In the genomic region with DNA sequence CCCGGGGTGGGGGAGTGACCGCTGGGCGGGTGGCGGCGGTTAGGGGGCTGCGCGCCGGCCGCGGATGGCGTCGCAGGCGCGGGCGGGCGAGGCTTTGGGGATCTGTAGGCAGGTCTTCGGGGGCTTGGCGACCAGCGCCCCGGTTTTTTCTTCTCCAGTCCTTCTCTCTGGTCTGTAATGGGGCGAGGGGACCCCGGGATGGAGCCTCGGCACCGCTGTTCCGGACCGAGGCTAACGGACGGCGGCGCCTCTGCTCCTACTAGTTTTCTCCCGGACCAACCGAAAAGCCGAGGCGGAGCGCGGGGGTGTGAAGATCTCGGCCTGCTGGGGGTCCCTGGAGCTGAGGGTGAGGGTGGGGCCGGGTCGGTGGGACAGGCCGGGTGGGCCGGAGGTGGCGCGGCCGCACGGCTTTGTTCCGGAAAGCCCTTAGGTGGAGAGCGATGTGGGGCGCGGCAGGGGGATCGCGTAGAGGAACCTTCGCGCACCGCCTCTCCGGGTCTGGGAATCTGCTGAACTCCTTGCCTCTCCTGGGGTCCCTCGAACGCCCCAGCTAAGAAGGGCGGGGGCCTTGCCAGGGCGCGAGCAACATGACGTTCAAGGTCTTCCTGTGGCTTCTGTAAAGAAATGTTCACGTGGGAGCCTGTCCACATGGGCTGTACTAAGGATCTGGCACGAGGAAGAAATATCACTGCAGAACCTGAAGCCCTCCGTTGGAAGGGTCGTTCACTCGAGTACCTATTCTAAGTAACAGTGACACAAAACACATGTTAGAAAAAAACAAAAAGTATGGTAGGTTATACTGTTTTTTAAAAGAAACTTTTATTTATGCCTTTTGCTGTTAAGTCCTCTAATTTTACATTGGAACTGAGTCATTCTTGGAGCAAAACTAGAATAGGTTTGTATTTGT, we compare ENCODE assay signal across 1 cellular context.
TF ChIP-seq lines count a peak whose summit lies in the region.

No MANE protein-coding gene starts in this region.

TF ChIP-seq in GM12878, 131 proteins besides CTCF, POLR2A, EP300 and RAD21 (continued from another document and continues in another):
- TF ChIP-seq, protein P1, sequence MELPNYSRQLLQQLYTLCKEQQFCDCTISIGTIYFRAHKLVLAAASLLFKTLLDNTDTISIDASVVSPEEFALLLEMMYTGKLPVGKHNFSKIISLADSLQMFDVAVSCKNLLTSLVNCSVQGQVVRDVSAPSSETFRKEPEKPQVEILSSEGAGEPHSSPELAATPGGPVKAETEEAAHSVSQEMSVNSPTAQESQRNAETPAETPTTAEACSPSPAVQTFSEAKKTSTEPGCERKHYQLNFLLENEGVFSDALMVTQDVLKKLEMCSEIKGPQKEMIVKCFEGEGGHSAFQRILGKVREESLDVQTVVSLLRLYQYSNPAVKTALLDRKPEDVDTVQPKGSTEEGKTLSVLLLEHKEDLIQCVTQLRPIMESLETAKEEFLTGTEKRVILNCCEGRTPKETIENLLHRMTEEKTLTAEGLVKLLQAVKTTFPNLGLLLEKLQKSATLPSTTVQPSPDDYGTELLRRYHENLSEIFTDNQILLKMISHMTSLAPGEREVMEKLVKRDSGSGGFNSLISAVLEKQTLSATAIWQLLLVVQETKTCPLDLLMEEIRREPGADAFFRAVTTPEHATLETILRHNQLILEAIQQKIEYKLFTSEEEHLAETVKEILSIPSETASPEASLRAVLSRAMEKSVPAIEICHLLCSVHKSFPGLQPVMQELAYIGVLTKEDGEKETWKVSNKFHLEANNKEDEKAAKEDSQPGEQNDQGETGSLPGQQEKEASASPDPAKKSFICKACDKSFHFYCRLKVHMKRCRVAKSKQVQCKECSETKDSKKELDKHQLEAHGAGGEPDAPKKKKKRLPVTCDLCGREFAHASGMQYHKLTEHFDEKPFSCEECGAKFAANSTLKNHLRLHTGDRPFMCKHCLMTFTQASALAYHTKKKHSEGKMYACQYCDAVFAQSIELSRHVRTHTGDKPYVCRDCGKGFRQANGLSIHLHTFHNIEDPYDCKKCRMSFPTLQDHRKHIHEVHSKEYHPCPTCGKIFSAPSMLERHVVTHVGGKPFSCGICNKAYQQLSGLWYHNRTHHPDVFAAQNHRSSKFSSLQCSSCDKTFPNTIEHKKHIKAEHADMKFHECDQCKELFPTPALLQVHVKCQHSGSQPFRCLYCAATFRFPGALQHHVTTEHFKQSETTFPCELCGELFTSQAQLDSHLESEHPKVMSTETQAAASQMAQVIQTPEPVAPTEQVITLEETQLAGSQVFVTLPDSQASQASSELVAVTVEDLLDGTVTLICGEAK (IDR thresholded peaks at IDR 0.05; ENCODE audit: borderline replicate concordance) = no peak
- TF ChIP-seq, protein P2, sequence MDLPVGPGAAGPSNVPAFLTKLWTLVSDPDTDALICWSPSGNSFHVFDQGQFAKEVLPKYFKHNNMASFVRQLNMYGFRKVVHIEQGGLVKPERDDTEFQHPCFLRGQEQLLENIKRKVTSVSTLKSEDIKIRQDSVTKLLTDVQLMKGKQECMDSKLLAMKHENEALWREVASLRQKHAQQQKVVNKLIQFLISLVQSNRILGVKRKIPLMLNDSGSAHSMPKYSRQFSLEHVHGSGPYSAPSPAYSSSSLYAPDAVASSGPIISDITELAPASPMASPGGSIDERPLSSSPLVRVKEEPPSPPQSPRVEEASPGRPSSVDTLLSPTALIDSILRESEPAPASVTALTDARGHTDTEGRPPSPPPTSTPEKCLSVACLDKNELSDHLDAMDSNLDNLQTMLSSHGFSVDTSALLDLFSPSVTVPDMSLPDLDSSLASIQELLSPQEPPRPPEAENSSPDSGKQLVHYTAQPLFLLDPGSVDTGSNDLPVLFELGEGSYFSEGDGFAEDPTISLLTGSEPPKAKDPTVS (IDR thresholded peaks at IDR 0.05; ENCODE audit: low read depth, low read length) = no peak
- TF ChIP-seq, protein P3, sequence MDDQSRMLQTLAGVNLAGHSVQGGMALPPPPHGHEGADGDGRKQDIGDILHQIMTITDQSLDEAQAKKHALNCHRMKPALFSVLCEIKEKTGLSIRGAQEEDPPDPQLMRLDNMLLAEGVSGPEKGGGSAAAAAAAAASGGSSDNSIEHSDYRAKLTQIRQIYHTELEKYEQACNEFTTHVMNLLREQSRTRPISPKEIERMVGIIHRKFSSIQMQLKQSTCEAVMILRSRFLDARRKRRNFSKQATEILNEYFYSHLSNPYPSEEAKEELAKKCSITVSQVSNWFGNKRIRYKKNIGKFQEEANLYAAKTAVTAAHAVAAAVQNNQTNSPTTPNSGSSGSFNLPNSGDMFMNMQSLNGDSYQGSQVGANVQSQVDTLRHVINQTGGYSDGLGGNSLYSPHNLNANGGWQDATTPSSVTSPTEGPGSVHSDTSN (IDR thresholded peaks at IDR 0.05; ENCODE audit: insufficient replicate concordance, low read depth, low read length) = no peak
- no peak for TF ChIP-seq KAT2A (conservative IDR thresholded peaks at IDR 0.05; ENCODE audit: control insufficient read depth, low read depth, low read length)
- no peak for TF ChIP-seq KDM1A (IDR thresholded peaks at IDR 0.05; ENCODE audit: borderline replicate concordance)
- TF ChIP-seq LARP7 (IDR thresholded peaks at IDR 0.05) = no peak
- TF ChIP-seq, protein P4, sequence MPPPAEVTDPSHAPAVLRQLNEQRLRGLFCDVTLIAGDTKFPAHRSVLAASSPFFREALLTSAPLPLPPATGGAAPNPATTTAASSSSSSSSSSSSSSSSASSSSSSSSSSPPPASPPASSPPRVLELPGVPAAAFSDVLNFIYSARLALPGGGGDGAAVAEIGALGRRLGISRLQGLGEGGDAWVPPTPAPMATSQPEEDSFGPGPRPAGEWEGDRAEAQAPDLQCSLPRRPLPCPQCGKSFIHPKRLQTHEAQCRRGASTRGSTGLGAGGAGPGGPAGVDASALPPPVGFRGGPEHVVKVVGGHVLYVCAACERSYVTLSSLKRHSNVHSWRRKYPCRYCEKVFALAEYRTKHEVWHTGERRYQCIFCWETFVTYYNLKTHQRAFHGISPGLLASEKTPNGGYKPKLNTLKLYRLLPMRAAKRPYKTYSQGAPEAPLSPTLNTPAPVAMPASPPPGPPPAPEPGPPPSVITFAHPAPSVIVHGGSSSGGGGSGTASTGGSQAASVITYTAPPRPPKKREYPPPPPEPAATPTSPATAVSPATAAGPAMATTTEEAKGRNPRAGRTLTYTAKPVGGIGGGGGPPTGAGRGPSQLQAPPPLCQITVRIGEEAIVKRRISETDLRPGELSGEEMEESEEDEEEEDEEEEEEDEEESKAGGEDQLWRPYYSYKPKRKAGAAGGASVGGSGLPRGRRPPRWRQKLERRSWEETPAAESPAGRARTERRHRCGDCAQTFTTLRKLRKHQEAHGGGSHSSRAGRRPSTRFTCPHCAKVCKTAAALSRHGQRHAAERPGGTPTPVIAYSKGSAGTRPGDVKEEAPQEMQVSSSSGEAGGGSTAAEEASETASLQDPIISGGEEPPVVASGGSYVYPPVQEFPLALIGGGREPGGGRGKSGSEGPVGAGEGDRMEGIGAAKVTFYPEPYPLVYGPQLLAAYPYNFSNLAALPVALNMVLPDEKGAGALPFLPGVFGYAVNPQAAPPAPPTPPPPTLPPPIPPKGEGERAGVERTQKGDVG (CRISPR knock-in tag; IDR thresholded peaks at IDR 0.05) = no peak
- TF ChIP-seq CBFB (IDR thresholded peaks at IDR 0.05; ENCODE audit: low read depth) = no peak
- TF ChIP-seq CREM (IDR thresholded peaks at IDR 0.05; ENCODE audit: low read depth) = peak; percentile 50; the same call in 1 of the 2 replicates
- no peak for TF ChIP-seq MEF2A (IDR thresholded peaks at IDR 0.05; ENCODE audit: insufficient read depth, low read depth, low read length)
- peak; percentile 27; the same call in 1 of the 2 replicates for TF ChIP-seq RUNX3 (IDR thresholded peaks at IDR 0.05; ENCODE audit: low read length)
- TF ChIP-seq HDGF (IDR thresholded peaks at IDR 0.05) = peak; percentile 36; the same call in 1 of the 2 replicates
- peak; percentile 23; the same call in 1 of the 2 replicates for TF ChIP-seq PML (IDR thresholded peaks at IDR 0.05; ENCODE audit: low read length)
- no peak for TF ChIP-seq ZNF217 (IDR thresholded peaks at IDR 0.05)
- no peak for TF ChIP-seq SPI1 (IDR thresholded peaks at IDR 0.05; ENCODE audit: borderline replicate concordance, insufficient read depth, low read depth, low read length)
- TF ChIP-seq, protein P5, sequence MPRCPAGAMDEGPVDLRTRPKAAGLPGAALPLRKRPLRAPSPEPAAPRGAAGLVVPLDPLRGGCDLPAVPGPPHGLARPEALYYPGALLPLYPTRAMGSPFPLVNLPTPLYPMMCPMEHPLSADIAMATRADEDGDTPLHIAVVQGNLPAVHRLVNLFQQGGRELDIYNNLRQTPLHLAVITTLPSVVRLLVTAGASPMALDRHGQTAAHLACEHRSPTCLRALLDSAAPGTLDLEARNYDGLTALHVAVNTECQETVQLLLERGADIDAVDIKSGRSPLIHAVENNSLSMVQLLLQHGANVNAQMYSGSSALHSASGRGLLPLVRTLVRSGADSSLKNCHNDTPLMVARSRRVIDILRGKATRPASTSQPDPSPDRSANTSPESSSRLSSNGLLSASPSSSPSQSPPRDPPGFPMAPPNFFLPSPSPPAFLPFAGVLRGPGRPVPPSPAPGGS (IDR thresholded peaks at IDR 0.05; ENCODE audit: borderline replicate concordance, insufficient read depth, low read depth, low read length, poor library complexity, severe bottlenecking) = no peak
- no peak for TF ChIP-seq NR2C2 (IDR thresholded peaks at IDR 0.05; ENCODE audit: borderline replicate concordance, control insufficient read depth, insufficient read length, low read depth)
- no peak; the same call in 1 of the 2 replicates for TF ChIP-seq TAF1 (IDR thresholded peaks at IDR 0.05; ENCODE audit: borderline replicate concordance, low read depth, low read length)
- TF ChIP-seq BHLHE40 (IDR thresholded peaks at IDR 0.05; ENCODE audit: borderline replicate concordance in 1 of 2, low read depth in 2 of 2, low read length in 1 of 2) = peak; percentile 66 to 78
- TF ChIP-seq ZNF24 (IDR thresholded peaks at IDR 0.05) = no peak
- TF ChIP-seq NRF1 (conservative IDR thresholded peaks at IDR 0.05; ENCODE audit: low read depth, low read length) = no peak
- no peak for TF ChIP-seq ETV6 (conservative IDR thresholded peaks at IDR 0.05 in 1 of 2, IDR thresholded peaks at IDR 0.05 in 1 of 2; ENCODE audit: borderline replicate concordance in 1 of 2, low read depth in 1 of 2)
- no peak for TF ChIP-seq HCFC1 (IDR thresholded peaks at IDR 0.05; ENCODE audit: low read length)
- TF ChIP-seq CHD1 (IDR thresholded peaks at IDR 0.05; ENCODE audit: low read depth, low read length) = 0 out of 2 replicates have a peak, but pooled peaks have one; percentile 53
- TF ChIP-seq, protein P6, sequence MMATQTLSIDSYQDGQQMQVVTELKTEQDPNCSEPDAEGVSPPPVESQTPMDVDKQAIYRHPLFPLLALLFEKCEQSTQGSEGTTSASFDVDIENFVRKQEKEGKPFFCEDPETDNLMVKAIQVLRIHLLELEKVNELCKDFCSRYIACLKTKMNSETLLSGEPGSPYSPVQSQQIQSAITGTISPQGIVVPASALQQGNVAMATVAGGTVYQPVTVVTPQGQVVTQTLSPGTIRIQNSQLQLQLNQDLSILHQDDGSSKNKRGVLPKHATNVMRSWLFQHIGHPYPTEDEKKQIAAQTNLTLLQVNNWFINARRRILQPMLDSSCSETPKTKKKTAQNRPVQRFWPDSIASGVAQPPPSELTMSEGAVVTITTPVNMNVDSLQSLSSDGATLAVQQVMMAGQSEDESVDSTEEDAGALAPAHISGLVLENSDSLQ (IDR thresholded peaks at IDR 0.05) = no peak
- no peak for TF ChIP-seq SREBF1 (IDR thresholded peaks at IDR 0.05; ENCODE audit: low read length)
- no peak for TF ChIP-seq TARDBP (IDR thresholded peaks at IDR 0.05; ENCODE audit: borderline replicate concordance)
- TF ChIP-seq, protein P7, sequence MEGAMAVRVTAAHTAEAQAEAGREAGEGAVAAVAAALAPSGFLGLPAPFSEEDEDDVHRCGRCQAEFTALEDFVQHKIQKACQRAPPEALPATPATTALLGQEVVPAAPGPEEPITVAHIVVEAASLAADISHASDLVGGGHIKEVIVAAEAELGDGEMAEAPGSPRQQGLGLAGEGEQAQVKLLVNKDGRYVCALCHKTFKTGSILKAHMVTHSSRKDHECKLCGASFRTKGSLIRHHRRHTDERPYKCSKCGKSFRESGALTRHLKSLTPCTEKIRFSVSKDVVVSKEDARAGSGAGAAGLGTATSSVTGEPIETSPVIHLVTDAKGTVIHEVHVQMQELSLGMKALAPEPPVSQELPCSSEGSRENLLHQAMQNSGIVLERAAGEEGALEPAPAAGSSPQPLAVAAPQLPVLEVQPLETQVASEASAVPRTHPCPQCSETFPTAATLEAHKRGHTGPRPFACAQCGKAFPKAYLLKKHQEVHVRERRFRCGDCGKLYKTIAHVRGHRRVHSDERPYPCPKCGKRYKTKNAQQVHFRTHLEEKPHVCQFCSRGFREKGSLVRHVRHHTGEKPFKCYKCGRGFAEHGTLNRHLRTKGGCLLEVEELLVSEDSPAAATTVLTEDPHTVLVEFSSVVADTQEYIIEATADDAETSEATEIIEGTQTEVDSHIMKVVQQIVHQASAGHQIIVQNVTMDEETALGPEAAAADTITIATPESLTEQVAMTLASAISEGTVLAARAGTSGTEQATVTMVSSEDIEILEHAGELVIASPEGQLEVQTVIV (IDR thresholded peaks at IDR 0.05; ENCODE audit: borderline replicate concordance, partially characterized antibody) = no peak
- TF ChIP-seq, protein P8, sequence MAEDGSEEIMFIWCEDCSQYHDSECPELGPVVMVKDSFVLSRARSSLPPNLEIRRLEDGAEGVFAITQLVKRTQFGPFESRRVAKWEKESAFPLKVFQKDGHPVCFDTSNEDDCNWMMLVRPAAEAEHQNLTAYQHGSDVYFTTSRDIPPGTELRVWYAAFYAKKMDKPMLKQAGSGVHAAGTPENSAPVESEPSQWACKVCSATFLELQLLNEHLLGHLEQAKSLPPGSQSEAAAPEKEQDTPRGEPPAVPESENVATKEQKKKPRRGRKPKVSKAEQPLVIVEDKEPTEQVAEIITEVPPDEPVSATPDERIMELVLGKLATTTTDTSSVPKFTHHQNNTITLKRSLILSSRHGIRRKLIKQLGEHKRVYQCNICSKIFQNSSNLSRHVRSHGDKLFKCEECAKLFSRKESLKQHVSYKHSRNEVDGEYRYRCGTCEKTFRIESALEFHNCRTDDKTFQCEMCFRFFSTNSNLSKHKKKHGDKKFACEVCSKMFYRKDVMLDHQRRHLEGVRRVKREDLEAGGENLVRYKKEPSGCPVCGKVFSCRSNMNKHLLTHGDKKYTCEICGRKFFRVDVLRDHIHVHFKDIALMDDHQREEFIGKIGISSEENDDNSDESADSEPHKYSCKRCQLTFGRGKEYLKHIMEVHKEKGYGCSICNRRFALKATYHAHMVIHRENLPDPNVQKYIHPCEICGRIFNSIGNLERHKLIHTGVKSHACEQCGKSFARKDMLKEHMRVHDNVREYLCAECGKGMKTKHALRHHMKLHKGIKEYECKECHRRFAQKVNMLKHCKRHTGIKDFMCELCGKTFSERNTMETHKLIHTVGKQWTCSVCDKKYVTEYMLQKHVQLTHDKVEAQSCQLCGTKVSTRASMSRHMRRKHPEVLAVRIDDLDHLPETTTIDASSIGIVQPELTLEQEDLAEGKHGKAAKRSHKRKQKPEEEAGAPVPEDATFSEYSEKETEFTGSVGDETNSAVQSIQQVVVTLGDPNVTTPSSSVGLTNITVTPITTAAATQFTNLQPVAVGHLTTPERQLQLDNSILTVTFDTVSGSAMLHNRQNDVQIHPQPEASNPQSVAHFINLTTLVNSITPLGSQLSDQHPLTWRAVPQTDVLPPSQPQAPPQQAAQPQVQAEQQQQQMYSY (CRISPR knock-in tag; IDR thresholded peaks at IDR 0.05) = no peak
- no peak for TF ChIP-seq KLF5 (IDR thresholded peaks at IDR 0.05; ENCODE audit: partially characterized antibody)
- no peak for TF ChIP-seq CREB1 (IDR thresholded peaks at IDR 0.05; ENCODE audit: low read depth)
- TF ChIP-seq GABPA (IDR thresholded peaks at IDR 0.05; ENCODE audit: low read depth) = no peak
